Comparison of ENCODE assay signal across 9 cellular contexts in genomic region chr4:133147922-133148689, GRCh38. TPM values are rescaled to one million over a fixed set of nuclear protein-coding genes. Genes with fewer than 3 reads are reported as not detected.
DNase-seq lines count a peak whose midpoint lies in the region; ATAC-seq and TF ChIP-seq lines count a peak whose summit lies in the region.
"Had no signal": no experiment of that assay in that cellular context is flagged by ENCODE, and none has a peak within 500 bp of the region (broad histone marks: within the 10 kb centered on the region; RNA-seq: fewer than 3 reads in every experiment).

No MANE protein-coding gene starts in this region.

- H3K9me3 Mint-ChIP-seq in neural crest cell, result no peaks in the 10 kb centered on the region
- peaks cover 11% of the 10 kb centered on the region for H3K9me3 Mint-ChIP-seq in stimulated activated effector memory CD8-positive, alpha-beta T cell treated with anti-CD3 and anti-CD28 coated beads, Interleukin-12 subunit alpha, Interleukin-12 subunit beta, amount 100 ng/mL, for 72 hours

- peak; percentile 47 for DNase-seq in DMS 273 (lab: John Stamatoyannopoulos, UW; ENCODE audit: unreplicated experiment)
- DNase-seq in DMS 273 treated with DMSO at 0.1 percent for 48 hours (lab: John Stamatoyannopoulos, UW), result no peak
- DNase-seq in OCI-M1 (lab: John Stamatoyannopoulos, UW), result peak; percentile 54
- peak; percentile 73 to 79 for DNase-seq in fibroblast of lung (ENCODE audit: low read depth in 2 of 2)
- peak; percentile 49 for DNase-seq in neural crest cell (ENCODE audit: low read depth, low spot score)
- DNase-seq in CD1c-positive myeloid dendritic cell (ENCODE audit: extremely low spot score), result no peak
- no peak for DNase-seq in stimulated activated effector memory CD8-positive, alpha-beta T cell treated with anti-CD3 and anti-CD28 coated beads, Interleukin-12 subunit alpha, Interleukin-12 subunit beta, amount 100 ng/mL, for 72 hours (ENCODE audit: low spot score in 2 of 2)
- no peak for DNase-seq in GM19238 (ENCODE audit: insufficient read length, low spot score)

- H3K4me1 Mint-ChIP-seq in neural crest cell, result peaks cover 63% of the 10 kb centered on the region
- peaks cover 5% of the 10 kb centered on the region for H3K4me1 Mint-ChIP-seq in stimulated activated effector memory CD8-positive, alpha-beta T cell treated with anti-CD3 and anti-CD28 coated beads, Interleukin-12 subunit alpha, Interleukin-12 subunit beta, amount 100 ng/mL, for 72 hours

- H3K4me3 Mint-ChIP-seq in neural crest cell, result peak overlapping the region; percentile 89
- H3K4me3 Mint-ChIP-seq in stimulated activated effector memory CD8-positive, alpha-beta T cell treated with anti-CD3 and anti-CD28 coated beads, Interleukin-12 subunit alpha, Interleukin-12 subunit beta, amount 100 ng/mL, for 72 hours, result no peak overlapping the region

- TF ChIP-seq CTCF in fibroblast of lung (conservative IDR thresholded peaks at IDR 0.05 in 1 of 2, IDR thresholded peaks at IDR 0.05 in 1 of 2; ENCODE audit: low read depth in 1 of 2, low read length in 2 of 2), result peak in 1 of 2 donors; percentile 24
- TF ChIP-seq CTCF in neural crest cell (conservative IDR thresholded peaks at IDR 0.05), result peak; percentile 19

- H3K4me2 ChIP-seq in fibroblast of lung (ENCODE audit: extremely low read depth, insufficient read depth, low read length), result peak overlapping the region; percentile 93

- H3K79me2 ChIP-seq in fibroblast of lung (ENCODE audit: control insufficient read depth, insufficient read depth, low read length), result no peaks in the 10 kb centered on the region

- H3K36me3 ChIP-seq in fibroblast of lung (ENCODE audit: control insufficient read depth, insufficient read depth, low read length), result no peaks in the 10 kb centered on the region
- H3K36me3 ChIP-seq: SJSA1 had no signal

- peaks cover 71% of the 10 kb centered on the region for H3K27me3 Mint-ChIP-seq in neural crest cell (ENCODE audit: low read depth)

- peak overlapping the region; percentile 10 for H3K27ac ChIP-seq in fibroblast of lung (ENCODE audit: insufficient read depth, low read length)
- H3K27ac ChIP-seq: SJSA1 had no signal

- H4K20me1 ChIP-seq in fibroblast of lung (ENCODE audit: control insufficient read depth, extremely low read depth, insufficient read depth, low read length), result no peaks in the 10 kb centered on the region

- no peaks in the 10 kb centered on the region for H3K9me3 ChIP-seq in fibroblast of lung (ENCODE audit: control insufficient read depth, insufficient read depth, low read depth, low read length)
- H3K9me3 ChIP-seq: SJSA1 had no signal

- peak overlapping the region; percentile 56 to 65 (median 60) for H3K4me3 ChIP-seq in fibroblast of lung (replicated peaks in 1 of 4; ENCODE audit: control extremely low read depth in 1 of 4, insufficient read depth in 1 of 4, low read depth in 3 of 4, low read length in 4 of 4)

- no peak for ATAC-seq in stimulated activated effector memory CD8-positive, alpha-beta T cell treated with anti-CD3 and anti-CD28 coated beads, Interleukin-12 subunit alpha, Interleukin-12 subunit beta, amount 100 ng/mL, for 72 hours

- H3K9ac ChIP-seq in fibroblast of lung (ENCODE audit: insufficient read depth, low read length), result no peak overlapping the region

- no peaks in the 10 kb centered on the region for H3K36me3 Mint-ChIP-seq in neural crest cell (ENCODE audit: low read depth)
- H3K36me3 Mint-ChIP-seq in stimulated activated effector memory CD8-positive, alpha-beta T cell treated with anti-CD3 and anti-CD28 coated beads, Interleukin-12 subunit alpha, Interleukin-12 subunit beta, amount 100 ng/mL, for 72 hours, result peaks cover 18% of the 10 kb centered on the region

- peaks cover 5% of the 10 kb centered on the region for H3K4me1 ChIP-seq in fibroblast of lung (ENCODE audit: control insufficient read depth, extremely low read depth, insufficient read depth, low read length)
- H3K4me1 ChIP-seq: SJSA1 had no signal

- H2AFZ ChIP-seq in fibroblast of lung (ENCODE audit: low read length), result peak overlapping the region; percentile 83

- no peak overlapping the region for H3K27ac Mint-ChIP-seq in neural crest cell (ENCODE audit: unreplicated experiment)
- no peak overlapping the region for H3K27ac Mint-ChIP-seq in stimulated activated effector memory CD8-positive, alpha-beta T cell treated with anti-CD3 and anti-CD28 coated beads, Interleukin-12 subunit alpha, Interleukin-12 subunit beta, amount 100 ng/mL, for 72 hours

- H3K27me3 ChIP-seq in fibroblast of lung (ENCODE audit: control insufficient read depth, insufficient read depth, low read length), result peaks cover 3% of the 10 kb centered on the region

RNA-seq across cellular contexts. Expression of gene PCDH10, which starts 1.0 kb away (rescaled TPM):
- 0.26 and 0.66 TPM in 2 replicates for total RNA-seq in fibroblast of lung
- 2.0 and 19.5 TPM in 2 replicates for polyA plus RNA-seq in fibroblast of lung
- polyA plus RNA-seq in fibroblast of lung (2012), result 1.9 and 17.2 TPM in 2 replicates
- polyA minus RNA-seq in fibroblast of lung (ENCODE audit: low replicate concordance), result 8.3 and 39.9 TPM in 2 replicates
- 3.7 and 3.8 TPM in 2 replicates for total RNA-seq in neural crest cell
- total RNA-seq: SJSA1 had no signal

Comparison
In these comparisons a context has a peak if more than half of its experiments do, and no peak if none do; other contexts are left out.
1. DNase-seq: peak in DMS 273 (single experiment), OCI-M1 (single experiment), fibroblast of lung (2 of 2) and neural crest cell (single experiment); none in DMS 273 treated with DMSO at 0.1 percent for 48 hours (single experiment), CD1c-positive myeloid dendritic cell (single experiment), stimulated activated effector memory CD8-positive, alpha-beta T cell treated with anti-CD3 and anti-CD28 coated beads, Interleukin-12 subunit alpha, Interleukin-12 subunit beta, amount 100 ng/mL, for 72 hours (0 of 2) and GM19238 (single experiment).